Comparison of ENCODE assay signal across 17 cellular contexts in the genomic region with DNA sequence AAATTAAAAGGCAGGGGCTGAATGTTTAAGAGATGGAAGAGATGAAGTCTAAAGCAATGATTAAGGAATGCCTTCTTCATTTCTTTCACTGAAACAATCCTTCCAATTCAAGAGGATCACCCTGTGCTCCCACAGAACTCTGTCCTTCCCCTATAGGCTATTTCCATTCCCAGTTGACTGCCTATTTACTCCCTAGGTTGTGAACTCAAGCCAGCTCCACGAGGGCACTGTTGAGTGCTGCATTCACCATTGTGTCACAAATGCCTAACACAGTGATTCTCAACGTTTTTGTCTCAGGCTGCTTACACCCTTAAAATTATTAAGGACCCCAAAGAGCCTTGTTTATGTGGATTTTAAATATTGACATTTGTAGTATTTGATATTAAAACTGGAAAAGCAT.
DNase-seq lines count a peak whose midpoint lies in the region; ATAC-seq, FAIRE-seq and TF ChIP-seq lines count a peak whose summit lies in the region.
"Had no signal": no experiment of that assay in that cellular context is flagged by ENCODE, and none has a peak within 500 bp of the region (broad histone marks: within the 10 kb centered on the region; RNA-seq: fewer than 3 reads in every experiment).

No MANE protein-coding gene starts in this region.

- peak overlapping the region; percentile 70 for H3K4me2 ChIP-seq in OCI-LY1 (ENCODE audit: low read length)
- H3K4me2 ChIP-seq in MM.1S (ENCODE audit: low read depth, low read length), result no peak overlapping the region

- no peak overlapping the region for H3K27ac Mint-ChIP-seq in endodermal cell

- H3K4me3 ChIP-seq in OCI-LY1 (ENCODE audit: low read depth, low read length, poor library complexity, severe bottlenecking) (peak overlapping the region; percentile 64), endodermal cell (ENCODE audit: low read length) (no peak overlapping the region), MM.1S (ENCODE audit: low read length) (no peak overlapping the region)
- H3K4me3 ChIP-seq: GM23248 had no signal

- H3K79me2 ChIP-seq in OCI-LY1 (ENCODE audit: insufficient read depth, low read length), result no peaks in the 10 kb centered on the region
- no peaks in the 10 kb centered on the region for H3K79me2 ChIP-seq in MM.1S (ENCODE audit: low read length)

- no peaks in the 10 kb centered on the region for H3K27me3 ChIP-seq in OCI-LY1 (ENCODE audit: insufficient read depth, low read length)
- H3K27me3 ChIP-seq in endodermal cell (ENCODE audit: control insufficient read depth, insufficient read depth, low read length, poor library complexity, severe bottlenecking), result no peaks in the 10 kb centered on the region
- H3K27me3 ChIP-seq in MM.1S (replicated peaks; ENCODE audit: insufficient read depth, low read length), result no peaks in the 10 kb centered on the region
- H3K27me3 ChIP-seq: BE2C had no signal

- peaks cover 100% of the 10 kb centered on the region for H3K4me1 ChIP-seq in OCI-LY1 (ENCODE audit: insufficient read depth, low read length, severe bottlenecking)
- H3K4me1 ChIP-seq in endodermal cell (ENCODE audit: control insufficient read depth, insufficient read depth, low read length), result no peaks in the 10 kb centered on the region
- H3K4me1 ChIP-seq in MM.1S (ENCODE audit: low read length), result peaks cover 12% of the 10 kb centered on the region
- H3K4me1 ChIP-seq: BE2C had no signal

- H3K9me3 ChIP-seq in OCI-LY1 (ENCODE audit: low read length), result no peaks in the 10 kb centered on the region
- H3K9me3 ChIP-seq in endodermal cell (ENCODE audit: control insufficient read depth, low read length), result no peaks in the 10 kb centered on the region
- no peaks in the 10 kb centered on the region for H3K9me3 ChIP-seq in MM.1S (replicated peaks; ENCODE audit: insufficient read depth, low read length)
- H3K9me3 ChIP-seq: BE2C, Caco-2 had no signal

- H2AFZ ChIP-seq in OCI-LY1 (ENCODE audit: low read length), result no peak overlapping the region
- no peak overlapping the region for H2AFZ ChIP-seq in MM.1S (ENCODE audit: low read length)
- H2AFZ ChIP-seq: GM23248 had no signal

- H3K4me3 Mint-ChIP-seq in endodermal cell, result no peak overlapping the region
- H3K4me3 Mint-ChIP-seq: CD8-positive, alpha-beta memory T cell had no signal

- no peaks in the 10 kb centered on the region for H3K9me3 Mint-ChIP-seq in endodermal cell
- H3K9me3 Mint-ChIP-seq: CD8-positive, alpha-beta memory T cell had no signal

- DNase-seq in GM12891 (ENCODE audit: insufficient read length, low spot score) (no peak), endodermal cell (peak; percentile 44), pons (ENCODE audit: low spot score) (peak; percentile 50), MM.1S (no peak), glomerular visceral epithelial cell (ENCODE audit: extremely low spot score) (no peak)
- DNase-seq: BE2C; Caco-2; CD8-positive, alpha-beta memory T cell; DND-41; GDM1; GM23248; H7; IMR-90 had no signal

- H3K36me3 ChIP-seq in OCI-LY1 (ENCODE audit: insufficient read depth, low read length) (no peaks in the 10 kb centered on the region), endodermal cell (ENCODE audit: control insufficient read depth, insufficient read depth, low read length) (no peaks in the 10 kb centered on the region), MM.1S (replicated peaks; ENCODE audit: insufficient read depth, low read length) (no peaks in the 10 kb centered on the region)
- H3K36me3 ChIP-seq: BE2C had no signal

- peak overlapping the region; percentile 98 for H3K9ac ChIP-seq in OCI-LY1 (ENCODE audit: low read length)
- no peak overlapping the region for H3K9ac ChIP-seq in endodermal cell (ENCODE audit: extremely low read depth, low read length, poor library complexity, severe bottlenecking)
- no peak overlapping the region for H3K9ac ChIP-seq in MM.1S (ENCODE audit: low read length)
- H3K9ac ChIP-seq: GM23248 had no signal

- H3F3A ChIP-seq in OCI-LY1 (ENCODE audit: insufficient read depth, low read length) (peaks cover 11% of the 10 kb centered on the region), MM.1S (ENCODE audit: insufficient read depth, low read length) (0 out of 2 replicates have a peak, but pooled peaks cover 4% of the 10 kb centered on the region)

- H3K36me3 Mint-ChIP-seq in endodermal cell (ENCODE audit: low read depth), result no peaks in the 10 kb centered on the region

- H3K9me2 ChIP-seq in OCI-LY1 (ENCODE audit: low read depth, low read length) (no peaks in the 10 kb centered on the region), MM.1S (replicated peaks; ENCODE audit: insufficient read depth, low read length) (no peaks in the 10 kb centered on the region)

- H3K27ac ChIP-seq in OCI-LY1 (ENCODE audit: low read depth, low read length, poor library complexity, severe bottlenecking) (peak overlapping the region; percentile 100), endodermal cell (ENCODE audit: low read depth, low read length) (no peak overlapping the region), MM.1S (ENCODE audit: low read length) (no peak overlapping the region)
- H3K27ac ChIP-seq: GM23248 had no signal

- 32% methylated on average over 2 of the region's 2 CpGs; no CpG with 5 or more reads in 1 of the 2 experiments for whole genome bisulfite sequencing in endodermal cell (ENCODE audit: insufficient coverage in 1 of 2, insufficient read length in 1 of 2), 2 experiments

- no peak for ATAC-seq in GM18909 (IDR thresholded peaks at IDR 0.05; ENCODE audit: poor library complexity, unreplicated experiment)
- no peak for ATAC-seq in GM21717 (IDR thresholded peaks at IDR 0.05; ENCODE audit: unreplicated experiment)

- TF ChIP-seq POLR2A in GM12891 (IDR thresholded peaks at IDR 0.05; ENCODE audit: low read depth, low read length), result no peak

- peaks cover 6% of the 10 kb centered on the region for H3K4me1 Mint-ChIP-seq in endodermal cell

- TF ChIP-seq CTCF in OCI-LY1 (IDR thresholded peaks at IDR 0.05; ENCODE audit: low read length) (no peak), endodermal cell (conservative IDR thresholded peaks at IDR 0.05) (no peak), MM.1S (IDR thresholded peaks at IDR 0.05; ENCODE audit: low read length) (no peak)

- FAIRE-seq in GM12891 (lab: Jason Lieb, UNC), result peak; percentile 16
- FAIRE-seq: A204.1 had no signal

- H4K20me1 ChIP-seq in OCI-LY1 (ENCODE audit: insufficient read depth, low read length) (no peaks in the 10 kb centered on the region), MM.1S (ENCODE audit: insufficient read depth, low read length) (no peaks in the 10 kb centered on the region)

- no peaks in the 10 kb centered on the region for H3K27me3 Mint-ChIP-seq in endodermal cell (ENCODE audit: insufficient read depth)

TF ChIP-seq in GM12891, 5 proteins besides CTCF, POLR2A, EP300 and RAD21:
- TF ChIP-seq PAX5 (IDR thresholded peaks at IDR 0.05; ENCODE audit: insufficient read depth, low read length, severe bottlenecking) (no peak), TAF1 (IDR thresholded peaks at IDR 0.05; ENCODE audit: low read depth, low read length) (no peak), POLR2AphosphoS5 (IDR thresholded peaks at IDR 0.05; ENCODE audit: low read depth, low read length) (no peak), POU2F2 (IDR thresholded peaks at IDR 0.05; ENCODE audit: low read depth, low read length) (no peak), SPI1 (IDR thresholded peaks at IDR 0.05; ENCODE audit: low read depth, low read length) (no peak)

Comparison
In these comparisons a context has a peak if more than half of its experiments do, and no peak if none do; other contexts are left out.
1. DNase-seq: peak in endodermal cell (single experiment) and pons (single experiment); none in GM12891 (single experiment), MM.1S (single experiment) and glomerular visceral epithelial cell (single experiment).